Comparison of ENCODE assay signal across 21 cellular contexts in genomic region chr14:28101992-28102391, GRCh38.
A peak's percentile ranks its signal among the peaks of the same experiment; 100 is the strongest.
DNase-seq lines count a peak whose midpoint lies in the region; ATAC-seq and TF ChIP-seq lines count a peak whose summit lies in the region.
"Had no signal": no experiment of that assay in that cellular context is flagged by ENCODE, and none has a peak within 500 bp of the region (broad histone marks: within the 10 kb centered on the region; RNA-seq: fewer than 3 reads in every experiment).

No MANE protein-coding gene starts in this region.

- 93 to 95% methylated on average over 1 of the region's 1 CpG for WGBS in sigmoid colon, 2 donors
- WGBS in neuronal stem cell (ENCODE audit: extremely low coverage in 2 of 2, insufficient read length in 2 of 2, insufficient replicate concordance in 1 of 2), 2 donors, result no CpG with 5 or more reads among the region's 1 CpG

- H3K18ac ChIP-seq in neuronal stem cell (ENCODE audit: low read length), result no peak overlapping the region

- H3K4me1 Mint-ChIP-seq in Calu3 (ENCODE audit: low read depth, unreplicated experiment), result no peaks in the 10 kb centered on the region
- no peaks in the 10 kb centered on the region for H3K4me1 Mint-ChIP-seq in stimulated activated memory B cell treated with anti-CD40 and anti-IgM and Interleukin-4, amounts not matched to agents 10 μg/mL and 1 μg/mL and 100 μg/mL, for 72 hours
- H3K4me1 Mint-ChIP-seq: B cell; central memory CD8-positive, alpha-beta T cell; naive thymus-derived CD8-positive, alpha-beta T cell; stimulated activated naive B cell treated with anti-CD40 and anti-IgM and Interleukin-4, amounts not matched to agents 10 μg/mL and 1 μg/mL and 100 μg/mL, for 72 hours had no signal

- ATAC-seq in stimulated activated memory B cell treated with anti-CD40 and anti-IgM and Interleukin-4, amounts not matched to agents 10 μg/mL and 1 μg/mL and 100 μg/mL, for 72 hours, result no peak
- ATAC-seq: naive thymus-derived CD8-positive, alpha-beta T cell; psoas muscle; stimulated activated naive B cell treated with anti-CD40 and anti-IgM and Interleukin-4, amounts not matched to agents 10 μg/mL and 1 μg/mL and 100 μg/mL, for 72 hours had no signal

- intact Hi-C loops in sigmoid colon (cut with DNase I) (no loop called here), Calu3 (cut with micrococcal nuclease; ENCODE audit: unreplicated experiment) (no loop called here)

- H3K27me3 ChIP-seq in sigmoid colon, result no peaks in the 10 kb centered on the region
- H3K27me3 ChIP-seq in neuronal stem cell (ENCODE audit: control insufficient read depth in 3 of 3, insufficient read depth in 3 of 3, low read depth in 1 of 3, low read length in 3 of 3), result no peaks in the 10 kb centered on the region
- H3K27me3 ChIP-seq: SJCRH30, tibial nerve had no signal

- no peaks in the 10 kb centered on the region for H3K36me3 Mint-ChIP-seq in Calu3 (ENCODE audit: insufficient read depth, unreplicated experiment)
- H3K36me3 Mint-ChIP-seq in stimulated activated memory B cell treated with anti-CD40 and anti-IgM and Interleukin-4, amounts not matched to agents 10 μg/mL and 1 μg/mL and 100 μg/mL, for 72 hours, result no peaks in the 10 kb centered on the region
- H3K36me3 Mint-ChIP-seq: naive thymus-derived CD8-positive, alpha-beta T cell; stimulated activated naive B cell treated with anti-CD40 and anti-IgM and Interleukin-4, amounts not matched to agents 10 μg/mL and 1 μg/mL and 100 μg/mL, for 72 hours had no signal

- no peak overlapping the region for H3K4me3 Mint-ChIP-seq in Calu3 (ENCODE audit: low read depth, unreplicated experiment)
- H3K4me3 Mint-ChIP-seq in stimulated activated memory B cell treated with anti-CD40 and anti-IgM and Interleukin-4, amounts not matched to agents 10 μg/mL and 1 μg/mL and 100 μg/mL, for 72 hours, result no peak overlapping the region
- H3K4me3 Mint-ChIP-seq: B cell; central memory CD8-positive, alpha-beta T cell; naive thymus-derived CD8-positive, alpha-beta T cell; stimulated activated naive B cell treated with anti-CD40 and anti-IgM and Interleukin-4, amounts not matched to agents 10 μg/mL and 1 μg/mL and 100 μg/mL, for 72 hours had no signal

- TF ChIP-seq CTCF in sigmoid colon (IDR thresholded peaks at IDR 0.05), result no peak
- TF ChIP-seq CTCF in Calu3 (IDR thresholded peaks at IDR 0.05; ENCODE audit: unreplicated experiment), result no peak

- no peak overlapping the region for H4K8ac ChIP-seq in neuronal stem cell (ENCODE audit: low read depth, low read length)

- H3K27ac ChIP-seq in sigmoid colon, result no peak overlapping the region
- H3K27ac ChIP-seq in neuronal stem cell (replicated peaks; ENCODE audit: low read length), result no peak overlapping the region
- H3K27ac ChIP-seq: psoas muscle, SJCRH30, tibial nerve had no signal

- no peak overlapping the region for H2AFZ ChIP-seq in neuronal stem cell (ENCODE audit: low read length)

- H2BK5ac ChIP-seq in neuronal stem cell (ENCODE audit: low read length), result no peak overlapping the region

- DNase-seq in DMS53 (lab: John Stamatoyannopoulos, UW) (peak; percentile 44), NCI-H1436 (lab: John Stamatoyannopoulos, UW) (peak; percentile 66), NCI-H345 treated with DMSO at 0.1 percent for 48 hours (lab: John Stamatoyannopoulos, UW; ENCODE audit: unreplicated experiment) (peak; percentile 99), astrocyte of the hippocampus (ENCODE audit: low read depth, low spot score) (peak; percentile 27), sigmoid colon (no peak), Calu3 (no peak), neuronal stem cell (ENCODE audit: low spot score) (no peak)
- DNase-seq: activated CD4-positive, CD25-positive, alpha-beta regulatory T cell treated with anti-CD3 and anti-CD28 coated beads, Interleukin-2, amount 50 U/mL, for 72 hours; activated effector memory CD4-positive, alpha-beta T cell treated with anti-CD3 and anti-CD28 coated beads, Interleukin-2, amount 50 U/mL, for 16 hours; amniotic stem cell; effector memory CD4-positive, alpha-beta T cell; islet precursor cell; naive thymus-derived CD8-positive, alpha-beta T cell; psoas muscle; stimulated activated naive B cell treated with anti-CD40 and anti-IgM and Interleukin-4, amounts not matched to agents 10 μg/mL and 1 μg/mL and 100 μg/mL, for 72 hours had no signal

- no peak overlapping the region for H2BK15ac ChIP-seq in neuronal stem cell (ENCODE audit: low read length)

- H3K9me3 ChIP-seq in sigmoid colon, result no peaks in the 10 kb centered on the region
- no peaks in the 10 kb centered on the region for H3K9me3 ChIP-seq in neuronal stem cell (replicated peaks in 1 of 2; ENCODE audit: control insufficient read depth in 2 of 2, insufficient read depth in 1 of 2, low read depth in 1 of 2, low read length in 2 of 2)
- H3K9me3 ChIP-seq: HAP-1, psoas muscle, SJCRH30, tibial nerve had no signal

- no peak overlapping the region for H2BK120ac ChIP-seq in neuronal stem cell (ENCODE audit: low read depth, low read length)

- no peaks in the 10 kb centered on the region for H3K27me3 Mint-ChIP-seq in Calu3 (ENCODE audit: unreplicated experiment)
- H3K27me3 Mint-ChIP-seq in stimulated activated memory B cell treated with anti-CD40 and anti-IgM and Interleukin-4, amounts not matched to agents 10 μg/mL and 1 μg/mL and 100 μg/mL, for 72 hours, result no peaks in the 10 kb centered on the region
- H3K27me3 Mint-ChIP-seq: B cell; central memory CD8-positive, alpha-beta T cell; naive thymus-derived CD8-positive, alpha-beta T cell; stimulated activated naive B cell treated with anti-CD40 and anti-IgM and Interleukin-4, amounts not matched to agents 10 μg/mL and 1 μg/mL and 100 μg/mL, for 72 hours had no signal

- no peaks in the 10 kb centered on the region for H3K9me3 Mint-ChIP-seq in Calu3 (ENCODE audit: low read depth, unreplicated experiment)
- no peaks in the 10 kb centered on the region for H3K9me3 Mint-ChIP-seq in stimulated activated memory B cell treated with anti-CD40 and anti-IgM and Interleukin-4, amounts not matched to agents 10 μg/mL and 1 μg/mL and 100 μg/mL, for 72 hours

- no peak overlapping the region for H3K4me3 ChIP-seq in sigmoid colon
- H3K4me3 ChIP-seq in neuronal stem cell (ENCODE audit: low read length in 2 of 2), result no peak overlapping the region
- H3K4me3 ChIP-seq: HAP-1, psoas muscle, SJCRH30, tibial nerve had no signal

- H3K36me3 ChIP-seq in sigmoid colon, result no peaks in the 10 kb centered on the region
- H3K36me3 ChIP-seq in neuronal stem cell (replicated peaks in 1 of 2; ENCODE audit: control insufficient read depth in 2 of 2, insufficient read depth in 2 of 2, low read length in 2 of 2), result no peaks in the 10 kb centered on the region
- H3K36me3 ChIP-seq: HAP-1, SJCRH30, tibial nerve had no signal

- TF ChIP-seq POLR2A in sigmoid colon (IDR thresholded peaks at IDR 0.05), result no peak

- H3K23ac ChIP-seq in neuronal stem cell (ENCODE audit: low read depth, low read length, poor library complexity), result no peak overlapping the region

- no peak overlapping the region for H2BK12ac ChIP-seq in neuronal stem cell (ENCODE audit: low read length)

- TF ChIP-seq EP300 in sigmoid colon (IDR thresholded peaks at IDR 0.05), result no peak

- no peak overlapping the region for H3K14ac ChIP-seq in neuronal stem cell (ENCODE audit: low read length)

- H4K91ac ChIP-seq in neuronal stem cell (ENCODE audit: low read depth, low read length, poor library complexity), result no peak overlapping the region

- CTCF ChIA-PET in Calu3 (lab: Charles Lee), result no interaction called here

- H3K4me1 ChIP-seq in sigmoid colon (no peaks in the 10 kb centered on the region), neuronal stem cell (ENCODE audit: control insufficient read depth in 2 of 2, insufficient read depth in 1 of 2, low read depth in 1 of 2, low read length in 2 of 2) (peaks cover 0 to 3% of the 10 kb centered on the region in 2 donors)
- H3K4me1 ChIP-seq: HAP-1, psoas muscle, SJCRH30, tibial nerve had no signal

- H3K79me1 ChIP-seq in neuronal stem cell (ENCODE audit: low read depth, low read length), result no peaks in the 10 kb centered on the region

- no peak overlapping the region for H3K27ac Mint-ChIP-seq in Calu3 (ENCODE audit: unreplicated experiment)
- H3K27ac Mint-ChIP-seq in stimulated activated memory B cell treated with anti-CD40 and anti-IgM and Interleukin-4, amounts not matched to agents 10 μg/mL and 1 μg/mL and 100 μg/mL, for 72 hours, result no peak overlapping the region
- H3K27ac Mint-ChIP-seq: B cell; naive thymus-derived CD8-positive, alpha-beta T cell; stimulated activated naive B cell treated with anti-CD40 and anti-IgM and Interleukin-4, amounts not matched to agents 10 μg/mL and 1 μg/mL and 100 μg/mL, for 72 hours had no signal

- H2AK5ac ChIP-seq in neuronal stem cell (ENCODE audit: low read depth, low read length), result no peak overlapping the region

- H3K4me2 ChIP-seq in neuronal stem cell (ENCODE audit: insufficient read depth, low read length, poor library complexity, severe bottlenecking), result no peak overlapping the region

- H3K9ac ChIP-seq in neuronal stem cell (ENCODE audit: low read depth, low read length, poor library complexity), result no peak overlapping the region

- no TSS peak for BruUV-seq in Calu3 (replicated peaks; lab: Mats Ljungman, UMichigan)

- no peak overlapping the region for H3K4ac ChIP-seq in neuronal stem cell (ENCODE audit: low read length)

Comparison
In these comparisons a context has a peak if more than half of its experiments do, and no peak if none do; other contexts are left out.
1. DNase-seq: peak in DMS53 (single experiment), NCI-H1436 (single experiment), NCI-H345 treated with DMSO at 0.1 percent for 48 hours (single experiment) and astrocyte of the hippocampus (single experiment); none in sigmoid colon (single experiment), Calu3 (single experiment) and neuronal stem cell (single experiment).